Comparison of ENCODE assay signal across 24 cellular contexts in the genomic region with DNA sequence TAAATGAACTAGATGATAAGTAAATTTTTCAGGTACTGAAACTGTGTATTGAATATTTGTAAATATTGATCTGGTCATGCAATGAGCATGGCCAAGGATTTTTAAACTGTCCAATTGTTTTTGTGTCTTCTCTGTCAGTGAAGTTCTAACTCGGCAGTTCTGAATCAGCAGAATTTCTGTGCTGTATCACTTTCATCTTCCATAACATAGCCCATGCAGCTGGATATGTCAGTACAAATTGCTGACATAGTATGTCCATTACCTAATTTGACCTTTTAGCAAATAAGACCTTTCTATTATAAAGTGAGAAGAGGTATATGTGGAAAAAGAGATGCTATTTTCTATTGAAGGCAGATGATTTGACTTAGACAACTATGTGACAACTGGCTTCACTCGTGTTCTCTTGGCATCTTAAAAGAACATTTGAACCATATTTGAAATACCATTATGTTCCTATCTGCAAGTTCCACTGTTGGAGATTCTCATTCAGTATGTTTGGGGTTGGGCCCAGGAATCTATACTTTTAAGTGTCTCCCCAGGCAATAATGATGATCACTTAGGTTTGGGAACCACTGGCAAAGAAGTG.
"Had no signal": no experiment of that assay in that cellular context is flagged by ENCODE, and none has a peak within 500 bp of the region (broad histone marks: within the 10 kb centered on the region; RNA-seq: fewer than 3 reads in every experiment).

No MANE protein-coding gene starts in this region.

- H3K4me1 Mint-ChIP-seq: activated T-helper 17 cell treated with anti-CD3 and anti-CD28 coated beads, Interleukin-2, amount 50 U/mL, for 72 hours had no signal

- H3K27ac Mint-ChIP-seq: activated B cell treated with CpG ODN at 0.5 μM for 24 hours; activated CD4-positive, alpha-beta memory T cell treated with anti-CD3 and anti-CD28 coated beads, Interleukin-2, amount 10 ng/mL, durations not matched to agents 7 days and 5 days; activated naive CD8-positive, alpha-beta T cell treated with anti-CD3 and anti-CD28 coated beads for 36 hours; activated T-helper 17 cell treated with anti-CD3 and anti-CD28 coated beads, Interleukin-2, amount 50 U/mL, for 72 hours; naive B cell; neural progenitor cell; stimulated activated naive CD8-positive, alpha-beta T cell treated with anti-CD3 and anti-CD28 coated beads, Interleukin-15, Interleukin-2, amounts not matched to agents 100 ng/mL and 50 ng/mL, for 24 hours had no signal

- H3K9ac ChIP-seq: neural progenitor cell had no signal

- H3K4me2 ChIP-seq: neural progenitor cell had no signal

- H3K9me3 Mint-ChIP-seq: activated B cell treated with CpG ODN at 0.5 μM for 24 hours; activated CD4-positive, alpha-beta memory T cell treated with anti-CD3 and anti-CD28 coated beads, Interleukin-2, amount 10 ng/mL, durations not matched to agents 7 days and 5 days; activated naive CD8-positive, alpha-beta T cell treated with anti-CD3 and anti-CD28 coated beads for 36 hours; activated T-helper 17 cell treated with anti-CD3 and anti-CD28 coated beads, Interleukin-2, amount 50 U/mL, for 72 hours; neural progenitor cell; stimulated activated naive CD8-positive, alpha-beta T cell treated with anti-CD3 and anti-CD28 coated beads, Interleukin-15, Interleukin-2, amounts not matched to agents 100 ng/mL and 50 ng/mL, for 24 hours had no signal

- H3K4me1 ChIP-seq: prostate gland, transverse colon, uterus had no signal

- H2AFZ ChIP-seq: neural progenitor cell had no signal

- FAIRE-seq: small intestine had no signal

- H3K9me3 ChIP-seq: prostate gland, transverse colon, uterus had no signal

- H3K27me3 ChIP-seq: cardiac muscle cell, dorsolateral prefrontal cortex, neural progenitor cell, transverse colon, uterus had no signal

- ATAC-seq: activated T-helper 17 cell treated with anti-CD3 and anti-CD28 coated beads, Interleukin-2, amount 50 U/mL, for 72 hours; left ventricle myocardium superior; right cardiac atrium had no signal

- H3K36me3 ChIP-seq: cardiac muscle cell, neural progenitor cell, prostate gland, transverse colon, uterus had no signal

- DNase-seq: activated B cell treated with CpG ODN at 0.5 μM for 24 hours; activated CD4-positive, alpha-beta memory T cell treated with anti-CD3 and anti-CD28 coated beads, Interleukin-2, amount 10 ng/mL, durations not matched to agents 7 days and 5 days; activated CD4-positive, alpha-beta T cell treated with anti-CD3 and anti-CD28 coated beads for 4 hours; activated naive CD4-positive, alpha-beta T cell; activated naive CD8-positive, alpha-beta T cell treated with anti-CD3 and anti-CD28 coated beads for 36 hours; activated T-cell treated with anti-CD3 and anti-CD28 coated beads, Interleukin-2, amount 50 U/mL, for 1 hour; amniotic stem cell; dorsolateral prefrontal cortex; foreskin fibroblast; hippocampal formation; left ventricle myocardium superior; naive B cell; right cardiac atrium; small intestine; stimulated activated CD4-positive, alpha-beta T cell treated with anti-CD3 and anti-CD28 coated beads, Interleukin-15, amount 100 ng/mL, for 24 hours; stimulated activated CD4-positive, alpha-beta T cell treated with anti-CD3 and anti-CD28 coated beads, Interleukin-2, amount 100 ng/mL, for 48 hours; T-helper 9 cell; transverse colon; uterus had no signal

- H3K4me3 ChIP-seq: cardiac muscle cell, dorsolateral prefrontal cortex, neural progenitor cell, prostate gland, transverse colon, uterus had no signal

- H3K36me3 Mint-ChIP-seq: neural progenitor cell had no signal

- H3K4me3 Mint-ChIP-seq: activated B cell treated with CpG ODN at 0.5 μM for 24 hours; activated CD4-positive, alpha-beta memory T cell treated with anti-CD3 and anti-CD28 coated beads, Interleukin-2, amount 10 ng/mL, durations not matched to agents 7 days and 5 days; activated naive CD8-positive, alpha-beta T cell treated with anti-CD3 and anti-CD28 coated beads for 36 hours; activated T-helper 17 cell treated with anti-CD3 and anti-CD28 coated beads, Interleukin-2, amount 50 U/mL, for 72 hours; naive B cell; neural progenitor cell; stimulated activated naive CD8-positive, alpha-beta T cell treated with anti-CD3 and anti-CD28 coated beads, Interleukin-15, Interleukin-2, amounts not matched to agents 100 ng/mL and 50 ng/mL, for 24 hours had no signal

- H3K27ac ChIP-seq: cardiac muscle cell, dorsolateral prefrontal cortex, neural progenitor cell, prostate gland, transverse colon, uterus had no signal

- H3K27me3 Mint-ChIP-seq: activated B cell treated with CpG ODN at 0.5 μM for 24 hours; activated CD4-positive, alpha-beta memory T cell treated with anti-CD3 and anti-CD28 coated beads, Interleukin-2, amount 10 ng/mL, durations not matched to agents 7 days and 5 days; activated naive CD8-positive, alpha-beta T cell treated with anti-CD3 and anti-CD28 coated beads for 36 hours; activated T-helper 17 cell treated with anti-CD3 and anti-CD28 coated beads, Interleukin-2, amount 50 U/mL, for 72 hours; naive B cell; stimulated activated naive CD8-positive, alpha-beta T cell treated with anti-CD3 and anti-CD28 coated beads, Interleukin-15, Interleukin-2, amounts not matched to agents 100 ng/mL and 50 ng/mL, for 24 hours had no signal
